ENCODE assay signal across 10 cellular contexts in genomic region chr3:16323737-16324136, GRCh38.
"Had no signal": no experiment of that assay in that cellular context is flagged by ENCODE, and none has a peak within 500 bp of the region (broad histone marks: within the 10 kb centered on the region; RNA-seq: fewer than 3 reads in every experiment).

No MANE protein-coding gene starts in this region.

- DNase-seq: activated B cell treated with CpG ODN at 0.5 μM for 24 hours; activated T-cell treated with anti-CD3 and anti-CD28 coated beads for 4 hours; esophagus squamous epithelium; foreskin fibroblast; left colon; stimulated activated CD4-positive, alpha-beta T cell treated with anti-CD3 and anti-CD28 coated beads, Interleukin-4, amount 100 ng/mL, for 1 hour; stimulated activated CD8-positive, alpha-beta memory T cell treated with anti-CD3 and anti-CD28 coated beads, Interleukin-4, amount 100 ng/mL, for 48 hours; T-helper 2 cell had no signal

- H3K9me3 Mint-ChIP-seq: activated B cell treated with CpG ODN at 0.5 μM for 24 hours, memory B cell had no signal

- H3K9me3 ChIP-seq: esophagus squamous epithelium, ovary had no signal

- H3K27me3 ChIP-seq: esophagus squamous epithelium, ovary had no signal

- H3K4me3 ChIP-seq: esophagus squamous epithelium, ovary had no signal

- H3K27me3 Mint-ChIP-seq: activated B cell treated with CpG ODN at 0.5 μM for 24 hours, memory B cell had no signal

- H3K27ac ChIP-seq: esophagus squamous epithelium, ovary had no signal

- H3K4me3 Mint-ChIP-seq: activated B cell treated with CpG ODN at 0.5 μM for 24 hours, memory B cell had no signal

- H3K4me1 Mint-ChIP-seq: memory B cell had no signal

- H3K27ac Mint-ChIP-seq: activated B cell treated with CpG ODN at 0.5 μM for 24 hours, memory B cell had no signal

- H3K36me3 ChIP-seq: ovary had no signal

- ATAC-seq: left colon had no signal
